ENCODE assay signal across 8 cellular contexts in genomic region chr5:151222769-151223446, GRCh38. TPM values are rescaled to one million over a fixed set of nuclear protein-coding genes. Genes with fewer than 3 reads are reported as not detected.
DNase-seq lines count a peak whose midpoint lies in the region; ATAC-seq and TF ChIP-seq lines count a peak whose summit lies in the region.

No MANE protein-coding gene starts in this region.

- H3K4me2 ChIP-seq in osteoblast (ENCODE audit: insufficient read depth, low read length) = peak overlapping the region; percentile 89

- no peaks in the 10 kb centered on the region for H3K9me3 ChIP-seq in AG04450 (ENCODE audit: control insufficient read depth, insufficient read depth, low read length)
- H3K9me3 ChIP-seq in esophagus muscularis mucosa = no peaks in the 10 kb centered on the region
- no peaks in the 10 kb centered on the region for H3K9me3 ChIP-seq in osteoblast (ENCODE audit: low read depth, low read length)

- peak; percentile 66 for ATAC-seq in GM19372 (IDR thresholded peaks at IDR 0.05; ENCODE audit: low read depth, unreplicated experiment)
- peak; percentile 63 for ATAC-seq in HG03378 (IDR thresholded peaks at IDR 0.05; ENCODE audit: unreplicated experiment)

- H3K27me3 ChIP-seq in AG04450 (ENCODE audit: control insufficient read depth, insufficient read depth, low read length) = peaks cover 3% of the 10 kb centered on the region
- H3K27me3 ChIP-seq in esophagus muscularis mucosa = no peaks in the 10 kb centered on the region
- H3K27me3 ChIP-seq in osteoblast (ENCODE audit: insufficient read depth, low read length) = no peaks in the 10 kb centered on the region

- TF ChIP-seq CTCF in AG04450 (IDR thresholded peaks at IDR 0.05; ENCODE audit: low read depth, low read length) = no peak
- TF ChIP-seq CTCF in esophagus muscularis mucosa (IDR thresholded peaks at IDR 0.05) = no peak
- no peak for TF ChIP-seq CTCF in osteoblast (IDR thresholded peaks at IDR 0.05; ENCODE audit: extremely low read depth, low read depth, low read length)

- no peak for TF ChIP-seq POLR2A in esophagus muscularis mucosa (IDR thresholded peaks at IDR 0.05; ENCODE audit: low read depth)

- no peaks in the 10 kb centered on the region for H3K79me2 ChIP-seq in osteoblast (ENCODE audit: insufficient read depth, low read length)

- no peaks in the 10 kb centered on the region for H4K20me1 ChIP-seq in osteoblast (ENCODE audit: insufficient read depth, low read length)

- H3K27ac ChIP-seq in AG04450 (ENCODE audit: low read depth, low read length) = no peak overlapping the region
- H3K27ac ChIP-seq in esophagus muscularis mucosa (replicated peaks in 1 of 4) = peak overlapping the region; percentile 91 to 97 (median 96)
- H3K27ac ChIP-seq in osteoblast (ENCODE audit: low read depth, low read length) = no peak overlapping the region

- intact Hi-C loops in esophagus muscularis mucosa (cut with DNase I) = no loop called here

- no peak for TF ChIP-seq EP300 in esophagus muscularis mucosa (IDR thresholded peaks at IDR 0.05)

- 8% methylated on average over 3 of the region's 4 CpGs for WGBS in esophagus muscularis mucosa

- POLR2A ChIA-PET in AG04450 (lab: Yijun Ruan, JAX) = interaction anchor here (1.6 kb wide), 1 partner anchor 12 kb away, joined by 7 read pairs; no protein-coding TSS in a partner anchor

- H3K36me3 ChIP-seq in esophagus muscularis mucosa = no peaks in the 10 kb centered on the region
- H3K36me3 ChIP-seq in osteoblast (ENCODE audit: insufficient read depth, low read length) = no peaks in the 10 kb centered on the region

- H3K4me3 ChIP-seq in AG04450 (ENCODE audit: low read depth, low read length) (peak overlapping the region; percentile 60; the same call in 1 of the 2 replicates), esophagus muscularis mucosa (peak overlapping the region; percentile 89 to 99 (median 97)), osteoblast (ENCODE audit: insufficient read depth, low read length) (peak overlapping the region; percentile 79)

- CTCF ChIA-PET in AG04450 (lab: Charles Lee) = interaction anchor here (0.7 kb wide), 1 partner anchor 107 kb away, joined by 3 read pairs; no protein-coding TSS in a partner anchor

- peaks cover 59 to 64% (median 61%) of the 10 kb centered on the region in 4 donors for H3K4me1 ChIP-seq in esophagus muscularis mucosa
- H3K4me1 ChIP-seq in osteoblast (ENCODE audit: insufficient read depth, low read length) = peaks cover 6% of the 10 kb centered on the region

- H2AFZ ChIP-seq in osteoblast (ENCODE audit: low read length) = peak overlapping the region; percentile 69

- no peak for DNase-seq in AG04450 (ENCODE audit: low read depth, low spot score)
- DNase-seq in activated CD4-positive, alpha-beta T cell treated with anti-CD3 and anti-CD28 coated beads for 1 hour = peak; percentile 37
- DNase-seq in esophagus muscularis mucosa (ENCODE audit: extremely low spot score) = no peak
- no peak for DNase-seq in osteoblast (ENCODE audit: insufficient read length, low spot score, missing footprints)
- DNase-seq in DMS153 (lab: John Stamatoyannopoulos, UW) = no peak
- DNase-seq in NCI-H1694 treated with DMSO at 0.1 percent for 48 hours (lab: John Stamatoyannopoulos, UW) = no peak

RNA-seq across cellular contexts. Expression of gene CCDC69, which starts 1.0 kb away (rescaled TPM):
- 1.9 TPM in 2 replicates for polyA plus RNA-seq in AG04450 (2011; rRNA removed)
- polyA minus RNA-seq in AG04450 (2011; rRNA and poly(A)+ RNA removed) = 0.92 and 1.2 TPM in 2 replicates
- total RNA-seq in esophagus muscularis mucosa = 100 to 1,000 TPM; 217 to 341 (median 285) TPM
- 10.5 and 10.9 TPM in 2 replicates for total RNA-seq in osteoblast

RNA-seq across cellular contexts. Expression of gene GM2A, which starts 30.1 kb away (rescaled TPM):
- 18.4 and 20.9 TPM in 2 replicates for polyA plus RNA-seq in AG04450 (2011; rRNA removed)
- 20.2 and 25.0 TPM in 2 replicates for polyA minus RNA-seq in AG04450 (2011; rRNA and poly(A)+ RNA removed)
- total RNA-seq in esophagus muscularis mucosa = 10 to 100 TPM; 28.3 to 32.0 (median 30.1) TPM
- total RNA-seq in osteoblast = 35.5 and 42.1 TPM in 2 replicates

Comparison
In these comparisons a context has a peak if more than half of its experiments do, and no peak if none do; other contexts are left out.
1. H3K27ac ChIP-seq: peak in esophagus muscularis mucosa (4 of 4); none in AG04450 (single experiment) and osteoblast (single experiment).
2. RNA of gene CCDC69, which starts 1.0 kb away (total RNA-seq): 217 to 341 TPM in esophagus muscularis mucosa; 10.5 to 10.9 TPM in osteoblast; every median in the first group is over 10 times any median in the second.
3. Peak in every context shown above with its lines, with median percentiles within 50 percentile points of each other: H3K4me3 ChIP-seq.